34 cellular contexts compared by ENCODE assay signal in genomic region chr12:87991483-87991882, GRCh38. TPM values are rescaled to one million over a fixed set of nuclear protein-coding genes. Genes with fewer than 3 reads are reported as not detected.
"Had no signal": no experiment of that assay in that cellular context is flagged by ENCODE, and none has a peak within 500 bp of the region (broad histone marks: within the 10 kb centered on the region; RNA-seq: fewer than 3 reads in every experiment).

No MANE protein-coding gene starts in this region.

- ATAC-seq: activated CD8-positive, alpha-beta memory T cell treated with anti-CD3 and anti-CD28 coated beads, Interleukin-2, amount 10 ng/mL, durations not matched to agents 7 days and 5 days; activated naive CD8-positive, alpha-beta T cell treated with anti-CD3 and anti-CD28 coated beads, Interleukin-2, amount 50 U/mL, for 24 hours; PC-3; Right ventricle myocardium inferior; SK-N-SH treated with all-trans-retinoic acid at 6 μM for 48 hours had no signal

- H3K4me3 ChIP-seq: MG63 had no signal

- H3K4me1 Mint-ChIP-seq: activated CD4-positive, alpha-beta memory T cell treated with anti-CD3 and anti-CD28 coated beads, Interleukin-2, amount 10 ng/mL, durations not matched to agents 7 days and 5 days; activated CD8-positive, alpha-beta memory T cell treated with anti-CD3 and anti-CD28 coated beads, Interleukin-2, amount 10 ng/mL, durations not matched to agents 7 days and 5 days; activated naive CD4-positive, alpha-beta T cell treated with anti-CD3 and anti-CD28 coated beads, Interleukin-2, amount 10 ng/mL, durations not matched to agents 7 days and 5 days; activated naive CD8-positive, alpha-beta T cell treated with anti-CD3 and anti-CD28 coated beads, Interleukin-2, amount 50 U/mL, for 24 hours had no signal

- H3K27ac Mint-ChIP-seq: activated CD4-positive, alpha-beta memory T cell treated with anti-CD3 and anti-CD28 coated beads, Interleukin-2, amount 10 ng/mL, durations not matched to agents 7 days and 5 days; activated CD8-positive, alpha-beta memory T cell treated with anti-CD3 and anti-CD28 coated beads, Interleukin-2, amount 10 ng/mL, durations not matched to agents 7 days and 5 days; activated naive CD4-positive, alpha-beta T cell treated with anti-CD3 and anti-CD28 coated beads, Interleukin-2, amount 10 ng/mL, durations not matched to agents 7 days and 5 days; activated naive CD8-positive, alpha-beta T cell; activated naive CD8-positive, alpha-beta T cell treated with anti-CD3 and anti-CD28 coated beads, Interleukin-2, amount 50 U/mL, for 24 hours had no signal

- H3K4me3 Mint-ChIP-seq: activated CD4-positive, alpha-beta memory T cell treated with anti-CD3 and anti-CD28 coated beads, Interleukin-2, amount 10 ng/mL, durations not matched to agents 7 days and 5 days; activated CD8-positive, alpha-beta memory T cell treated with anti-CD3 and anti-CD28 coated beads, Interleukin-2, amount 10 ng/mL, durations not matched to agents 7 days and 5 days; activated naive CD4-positive, alpha-beta T cell treated with anti-CD3 and anti-CD28 coated beads, Interleukin-2, amount 10 ng/mL, durations not matched to agents 7 days and 5 days; activated naive CD8-positive, alpha-beta T cell; activated naive CD8-positive, alpha-beta T cell treated with anti-CD3 and anti-CD28 coated beads, Interleukin-2, amount 50 U/mL, for 24 hours had no signal

- DNase-seq: activated CD4-positive, alpha-beta memory T cell treated with anti-CD3 and anti-CD28 coated beads, Interleukin-2, amount 10 ng/mL, durations not matched to agents 7 days and 5 days; activated CD4-positive, alpha-beta T cell treated with anti-CD3 and anti-CD28 coated beads for 1 hour; activated CD4-positive, alpha-beta T cell treated with anti-CD3 and anti-CD28 coated beads for 48 hours; activated CD4-positive, CD25-positive, alpha-beta regulatory T cell; activated CD8-positive, alpha-beta memory T cell treated with anti-CD3 and anti-CD28 coated beads for 24 hours; activated CD8-positive, alpha-beta memory T cell treated with anti-CD3 and anti-CD28 coated beads, Interleukin-2, amount 10 ng/mL, durations not matched to agents 7 days and 5 days; activated CD8-positive, alpha-beta memory T cell treated with anti-CD3 and anti-CD28 coated beads, Interleukin-2, amount 50 U/mL, for 48 hours; activated effector memory CD4-positive, alpha-beta T cell treated with Interleukin-2 at 50 U/mL for 16 hours; activated naive CD4-positive, alpha-beta T cell treated with anti-CD3 and anti-CD28 coated beads, Interleukin-2, amount 10 ng/mL, durations not matched to agents 7 days and 5 days; activated naive CD8-positive, alpha-beta T cell treated with anti-CD3 and anti-CD28 coated beads, Interleukin-2, amount 50 U/mL, for 24 hours; activated T-cell treated with anti-CD3 and anti-CD28 coated beads, Interleukin-2, amount 50 U/mL, for 48 hours; anterior cingulate cortex; brain microvascular endothelial cell; central memory CD4-positive, alpha-beta T cell; MG63; NCI-H1048; NCI-H1105 treated with DMSO at 0.1 percent for 48 hours; NCI-H1436; NCI-H1694; NCI-H1930; NCI-H2081 treated with DMSO at 0.1 percent for 48 hours; NCI-H226; NCI-H446 treated with DMSO at 0.1 percent for 48 hours; NCI-H524; NCI-H82; PC-3; SIG-M5; SW 1271; T1000; WERI-Rb-1 had no signal

- H3K9me3 Mint-ChIP-seq: activated CD4-positive, alpha-beta memory T cell treated with anti-CD3 and anti-CD28 coated beads, Interleukin-2, amount 10 ng/mL, durations not matched to agents 7 days and 5 days; activated naive CD4-positive, alpha-beta T cell treated with anti-CD3 and anti-CD28 coated beads, Interleukin-2, amount 10 ng/mL, durations not matched to agents 7 days and 5 days; activated naive CD8-positive, alpha-beta T cell treated with anti-CD3 and anti-CD28 coated beads, Interleukin-2, amount 50 U/mL, for 24 hours had no signal

- H3K27me3 ChIP-seq: brain microvascular endothelial cell, MG63 had no signal

- H3K36me3 Mint-ChIP-seq: activated CD8-positive, alpha-beta memory T cell treated with anti-CD3 and anti-CD28 coated beads, Interleukin-2, amount 10 ng/mL, durations not matched to agents 7 days and 5 days; activated naive CD4-positive, alpha-beta T cell treated with anti-CD3 and anti-CD28 coated beads, Interleukin-2, amount 10 ng/mL, durations not matched to agents 7 days and 5 days; activated naive CD8-positive, alpha-beta T cell had no signal

- H3K36me3 ChIP-seq: brain microvascular endothelial cell, MG63, WERI-Rb-1 had no signal

RNA-seq across cellular contexts. Expression of gene C12orf50, which starts 37.7 kb away (rescaled TPM):
- total RNA-seq: activated CD4-positive, alpha-beta memory T cell treated with anti-CD3 and anti-CD28 coated beads, Interleukin-2, amount 10 ng/mL, durations not matched to agents 7 days and 5 days; chondrocyte; PC-3 had no signal
